In the genomic region with DNA sequence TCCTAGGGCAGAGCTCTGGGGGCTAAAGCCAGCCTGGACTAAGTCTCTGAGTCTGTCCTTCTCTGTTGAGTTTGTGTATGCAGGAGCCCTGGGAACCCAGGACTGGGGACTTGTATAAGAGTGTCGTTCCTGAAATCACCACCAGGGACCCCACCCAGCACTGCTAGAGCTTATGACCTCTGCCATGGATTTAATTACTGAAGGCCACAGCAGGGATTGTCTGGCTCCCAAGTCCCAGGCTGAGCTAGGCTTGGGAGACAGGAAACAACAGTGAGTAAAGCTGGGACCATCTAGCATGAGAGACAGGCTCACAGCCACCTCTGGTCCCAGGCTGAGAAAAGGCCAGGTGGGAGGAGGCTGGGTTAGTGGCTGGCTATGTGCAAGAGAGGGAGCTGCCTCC, we compare ENCODE assay signal across 8 cellular contexts. TPM values are rescaled to one million over a fixed set of nuclear protein-coding genes. Genes with fewer than 3 reads are reported as not detected.
DNase-seq lines count a peak whose midpoint lies in the region; ATAC-seq and TF ChIP-seq lines count a peak whose summit lies in the region.

No MANE protein-coding gene starts in this region.

- POLR2A ChIA-PET in CD4-positive, alpha-beta T cell (lab: Charles Lee), result interaction anchor here (1.0 to 1.1 kb wide), 2 partner anchors 41 to 57 kb away, joined by 3 to 4 read pairs; no protein-coding TSS in a partner anchor

- H3K4me3 Mint-ChIP-seq in CD4-positive, alpha-beta T cell, result peak overlapping the region; percentile 85
- peak overlapping the region; percentile 0 for H3K4me3 Mint-ChIP-seq in activated T-helper 1 cell treated with anti-CD3 and anti-CD28 coated beads, Interleukin-12 subunit alpha, Interleukin-12 subunit beta, Interleukin-2, Interleukin-4 antibody, amounts not matched to agents 30 ng/mL and 10 ng/mL and 1 ng/mL, durations not matched to agents 14 hours and 24 hours and 36 hours
- H3K4me3 Mint-ChIP-seq in osteocyte (ENCODE audit: unreplicated experiment), result no peak overlapping the region

- ATAC-seq in CD4-positive, alpha-beta T cell (ENCODE audit: poor library complexity), result peak; percentile 57
- ATAC-seq in GM21723 (IDR thresholded peaks at IDR 0.05; ENCODE audit: unreplicated experiment), result peak; percentile 53

- peak overlapping the region; percentile 74 for H3K27ac Mint-ChIP-seq in CD4-positive, alpha-beta T cell
- peak overlapping the region; percentile 16 for H3K27ac Mint-ChIP-seq in activated T-helper 1 cell treated with anti-CD3 and anti-CD28 coated beads, Interleukin-12 subunit alpha, Interleukin-12 subunit beta, Interleukin-2, Interleukin-4 antibody, amounts not matched to agents 30 ng/mL and 10 ng/mL and 1 ng/mL, durations not matched to agents 14 hours and 24 hours and 36 hours
- no peak overlapping the region for H3K27ac Mint-ChIP-seq in osteocyte (ENCODE audit: unreplicated experiment)

- peaks cover 27% of the 10 kb centered on the region for H3K4me1 Mint-ChIP-seq in CD4-positive, alpha-beta T cell (ENCODE audit: low read depth)
- peaks cover 30% of the 10 kb centered on the region for H3K4me1 Mint-ChIP-seq in activated T-helper 1 cell treated with anti-CD3 and anti-CD28 coated beads, Interleukin-12 subunit alpha, Interleukin-12 subunit beta, Interleukin-2, Interleukin-4 antibody, amounts not matched to agents 30 ng/mL and 10 ng/mL and 1 ng/mL, durations not matched to agents 14 hours and 24 hours and 36 hours (ENCODE audit: low read depth)
- H3K4me1 Mint-ChIP-seq in osteocyte (ENCODE audit: unreplicated experiment), result peaks cover 12% of the 10 kb centered on the region

- H3K27ac ChIP-seq in CD4-positive, alpha-beta T cell (ENCODE audit: low read depth, low read length), result no peak overlapping the region

- H3K9me3 ChIP-seq in CD4-positive, alpha-beta T cell (ENCODE audit: control insufficient read depth, low read length), result no peaks in the 10 kb centered on the region

- no peaks in the 10 kb centered on the region for H3K36me3 Mint-ChIP-seq in CD4-positive, alpha-beta T cell (ENCODE audit: low read depth)
- no peaks in the 10 kb centered on the region for H3K36me3 Mint-ChIP-seq in activated T-helper 1 cell treated with anti-CD3 and anti-CD28 coated beads, Interleukin-12 subunit alpha, Interleukin-12 subunit beta, Interleukin-2, Interleukin-4 antibody, amounts not matched to agents 30 ng/mL and 10 ng/mL and 1 ng/mL, durations not matched to agents 14 hours and 24 hours and 36 hours (ENCODE audit: low read depth)
- H3K36me3 Mint-ChIP-seq in osteocyte (ENCODE audit: unreplicated experiment), result no peaks in the 10 kb centered on the region

- CTCF ChIA-PET in CD4-positive, alpha-beta T cell (lab: Charles Lee), result interaction anchor here (0.5 to 1.7 kb wide), 11 partner anchors 15 to 1603 kb away, joined by 3 to 5 read pairs (median 4); no protein-coding TSS in a partner anchor

- peak in 8 of 10 experiments; percentile 19 to 37 (median 24) for DNase-seq in CD4-positive, alpha-beta T cell
- DNase-seq in NCI-H774 (lab: John Stamatoyannopoulos, UW), result peak; percentile 65
- DNase-seq in activated T-helper 1 cell treated with anti-CD3 and anti-CD28 coated beads, Interleukin-12 subunit alpha, Interleukin-12 subunit beta, Interleukin-2, Interleukin-4 antibody, amounts not matched to agents 30 ng/mL and 10 ng/mL and 1 ng/mL, durations not matched to agents 14 hours and 24 hours and 36 hours (ENCODE audit: low spot score), result peak; percentile 36
- peak; percentile 89 for DNase-seq in globus pallidus (ENCODE audit: low spot score)
- DNase-seq in osteocyte (ENCODE audit: extremely low spot score, unreplicated experiment), result no peak
- no peak for DNase-seq in COLO829 (ENCODE audit: low spot score)
- no peak for DNase-seq in NCI-H1048 (lab: John Stamatoyannopoulos, UW)

- no peaks in the 10 kb centered on the region for H3K27me3 Mint-ChIP-seq in CD4-positive, alpha-beta T cell
- peaks cover 22% of the 10 kb centered on the region for H3K27me3 Mint-ChIP-seq in activated T-helper 1 cell treated with anti-CD3 and anti-CD28 coated beads, Interleukin-12 subunit alpha, Interleukin-12 subunit beta, Interleukin-2, Interleukin-4 antibody, amounts not matched to agents 30 ng/mL and 10 ng/mL and 1 ng/mL, durations not matched to agents 14 hours and 24 hours and 36 hours (ENCODE audit: insufficient read depth)
- peaks cover 9% of the 10 kb centered on the region for H3K27me3 Mint-ChIP-seq in osteocyte (ENCODE audit: unreplicated experiment)

- TF ChIP-seq CTCF in CD4-positive, alpha-beta T cell (IDR thresholded peaks at IDR 0.05), result peak; percentile 53
- TF ChIP-seq CTCF in osteocyte (IDR thresholded peaks at IDR 0.05), result peak; percentile 48

- intact Hi-C loops in CD4-positive, alpha-beta T cell (cut with DNase I, micrococcal nuclease), result loop anchor here in 1 of 2 experiments (2.0 kb wide), 1 partner anchor 55 kb away; no protein-coding TSS in a partner anchor
- intact Hi-C loops in activated T-helper 1 cell treated with anti-CD3 and anti-CD28 coated beads, Interleukin-12 subunit alpha, Interleukin-12 subunit beta, Interleukin-2, Interleukin-4 antibody, amounts not matched to agents 30 ng/mL and 10 ng/mL and 1 ng/mL, durations not matched to agents 14 hours and 24 hours and 36 hours (cut with micrococcal nuclease), result no loop called here

- no peaks in the 10 kb centered on the region for H3K9me3 Mint-ChIP-seq in CD4-positive, alpha-beta T cell
- no peaks in the 10 kb centered on the region for H3K9me3 Mint-ChIP-seq in activated T-helper 1 cell treated with anti-CD3 and anti-CD28 coated beads, Interleukin-12 subunit alpha, Interleukin-12 subunit beta, Interleukin-2, Interleukin-4 antibody, amounts not matched to agents 30 ng/mL and 10 ng/mL and 1 ng/mL, durations not matched to agents 14 hours and 24 hours and 36 hours
- H3K9me3 Mint-ChIP-seq in osteocyte (ENCODE audit: unreplicated experiment), result no peaks in the 10 kb centered on the region

- no peaks in the 10 kb centered on the region for H3K27me3 ChIP-seq in CD4-positive, alpha-beta T cell (ENCODE audit: control insufficient read depth, insufficient read depth, low read length)

RNA-seq across cellular contexts. Expression of gene TSPAN15, which starts 1.4 kb away (rescaled TPM):
- total RNA-seq in CD4-positive, alpha-beta T cell, result 1 to 10 TPM; 2.2 to 2.5 TPM
- 1.6 and 2.7 TPM in 2 replicates for total RNA-seq in activated T-helper 1 cell treated with anti-CD3 and anti-CD28 coated beads, Interleukin-12 subunit alpha, Interleukin-12 subunit beta, Interleukin-2, Interleukin-4 antibody, amounts not matched to agents 30 ng/mL and 10 ng/mL and 1 ng/mL, durations not matched to agents 14 hours and 24 hours and 36 hours
- total RNA-seq in osteocyte, result 0.94 TPM in 1 of 2 replicates, not detected in the other

RNA-seq across cellular contexts. Expression of gene TACR2, which starts 33.1 kb away (rescaled TPM):
- not detected for total RNA-seq in CD4-positive, alpha-beta T cell
- total RNA-seq in activated T-helper 1 cell treated with anti-CD3 and anti-CD28 coated beads, Interleukin-12 subunit alpha, Interleukin-12 subunit beta, Interleukin-2, Interleukin-4 antibody, amounts not matched to agents 30 ng/mL and 10 ng/mL and 1 ng/mL, durations not matched to agents 14 hours and 24 hours and 36 hours, result not detected in 2 replicates
- total RNA-seq in osteocyte, result not detected in 2 replicates

Comparison
In these comparisons a context has a peak if more than half of its experiments do, and no peak if none do; other contexts are left out.
1. DNase-seq: peak in CD4-positive, alpha-beta T cell (8 of 10), NCI-H774 (single experiment), activated T-helper 1 cell treated with anti-CD3 and anti-CD28 coated beads, Interleukin-12 subunit alpha, Interleukin-12 subunit beta, Interleukin-2, Interleukin-4 antibody, amounts not matched to agents 30 ng/mL and 10 ng/mL and 1 ng/mL, durations not matched to agents 14 hours and 24 hours and 36 hours (single experiment) and globus pallidus (single experiment); none in osteocyte (single experiment), COLO829 (single experiment) and NCI-H1048 (single experiment).